Comparison of ENCODE assay signal across 10 cellular contexts in the genomic region with DNA sequence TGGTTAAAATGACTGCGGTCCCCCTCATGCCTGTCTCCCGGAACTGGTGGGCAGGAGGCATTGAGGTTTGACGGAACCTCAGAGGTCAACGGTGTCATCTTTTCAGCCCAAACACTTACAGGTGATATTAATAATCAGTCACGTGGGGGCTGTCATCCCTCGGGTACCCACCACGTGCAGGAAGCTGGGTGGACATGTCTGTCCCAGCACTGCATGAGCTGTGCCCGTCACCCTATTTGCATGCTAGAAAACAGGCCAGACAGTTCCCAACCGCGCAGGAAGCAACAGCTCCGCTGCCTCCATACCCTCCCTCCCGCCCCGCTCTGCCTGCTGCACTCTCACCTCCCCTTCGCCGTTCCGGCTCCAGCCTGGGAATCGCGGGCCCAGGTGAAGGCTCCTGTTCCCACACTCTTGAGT. TPM values are rescaled to one million over a fixed set of nuclear protein-coding genes. Genes with fewer than 3 reads are reported as not detected.
DNase-seq lines count a peak whose midpoint lies in the region; ATAC-seq, FAIRE-seq and TF ChIP-seq lines count a peak whose summit lies in the region.
"Had no signal": no experiment of that assay in that cellular context is flagged by ENCODE, and none has a peak within 500 bp of the region (broad histone marks: within the 10 kb centered on the region; RNA-seq: fewer than 3 reads in every experiment).

No MANE protein-coding gene starts in this region.

- H3K9me3 Mint-ChIP-seq in naive thymus-derived CD8-positive, alpha-beta T cell, result no peaks in the 10 kb centered on the region

- ATAC-seq in HG03097 (IDR thresholded peaks at IDR 0.05; ENCODE audit: low FRiP score, unreplicated experiment), result peak; percentile 27
- ATAC-seq in naive thymus-derived CD8-positive, alpha-beta T cell, result peak; percentile 29 to 35

- peaks cover 2 to 30% (median 13%) of the 10 kb centered on the region in 5 donors for H3K27me3 Mint-ChIP-seq in naive thymus-derived CD8-positive, alpha-beta T cell

- peak; percentile 68 for DNase-seq in GM13976 (ENCODE audit: low spot score)
- DNase-seq in activated T-cell treated with anti-CD3 and anti-CD28 coated beads, Interleukin-2, amount 50 U/mL, for 48 hours, result peak; percentile 64 to 66
- DNase-seq in naive thymus-derived CD8-positive, alpha-beta T cell, result peak in 4 of 10 donors; percentile 40 to 51 (median 45)
- DNase-seq in foreskin melanocyte, result no peak
- DNase-seq in H54 (ENCODE audit: insufficient read length, low spot score), result no peak
- no peak for DNase-seq in OCI-M2 (lab: John Stamatoyannopoulos, UW; ENCODE audit: unreplicated experiment)
- DNase-seq in iPS-NIHi11 (ENCODE audit: low spot score), result no peak

- H3K4me1 Mint-ChIP-seq in naive thymus-derived CD8-positive, alpha-beta T cell, result peaks cover 9 to 27% (median 18%) of the 10 kb centered on the region in 4 donors

- H3K4me3 Mint-ChIP-seq in naive thymus-derived CD8-positive, alpha-beta T cell, result peak overlapping the region; percentile 68 to 84 (median 78)

- H3K36me3 Mint-ChIP-seq in naive thymus-derived CD8-positive, alpha-beta T cell, result peaks cover 0 to 13% (median 7%) of the 10 kb centered on the region in 3 donors

- no peak for TF ChIP-seq POLR2A in H54 (IDR thresholded peaks at IDR 0.05; ENCODE audit: low read depth, low read length)

- POLR2A ChIA-PET in naive thymus-derived CD8-positive, alpha-beta T cell (lab: Charles Lee), result interaction anchor here (1.0 to 5.9 kb wide), 10 partner anchors 17 to 541 kb away, joined by 3 to 47 read pairs (median 4); a partner anchor contains a TSS

- TF ChIP-seq CTCF in GM13976 (IDR thresholded peaks at IDR 0.05; ENCODE audit: borderline replicate concordance, control extremely low read depth, extremely low read depth, insufficient read depth, missing control alignments), result no peak

- FAIRE-seq in H54 (lab: Jason Lieb, UNC), result no peak
- FAIRE-seq: endometrium had no signal

- peak overlapping the region in 8 of 10 donors; percentile 22 to 86 (median 78) for H3K27ac Mint-ChIP-seq in naive thymus-derived CD8-positive, alpha-beta T cell

- in situ Hi-C loops in GM13976 (cut with MboI; ENCODE audit: low sequenced_read_pairs, unreplicated experiment), result no loop called here

RNA-seq across cellular contexts. Expression of a gene that starts 1.4 kb away (rescaled TPM):
- total RNA-seq in naive thymus-derived CD8-positive, alpha-beta T cell, result under 1 TPM; 0.60 to 0.77 TPM
- 1 to 10 TPM in 1 of 3 donors, under 1 TPM in 1, not detected in 1; 0.77 to 1.1 TPM for polyA plus RNA-seq in naive thymus-derived CD8-positive, alpha-beta T cell

RNA-seq across cellular contexts. Expression of a gene that starts 7.2 kb away (rescaled TPM):
- 10 to 100 TPM; 15.9 to 22.3 TPM for total RNA-seq in naive thymus-derived CD8-positive, alpha-beta T cell
- 10 to 100 TPM; 21.4 to 30.0 (median 26.3) TPM for polyA plus RNA-seq in naive thymus-derived CD8-positive, alpha-beta T cell

RNA-seq across cellular contexts. Expression of a gene that starts 9.9 kb away (rescaled TPM):
- total RNA-seq in naive thymus-derived CD8-positive, alpha-beta T cell, result 1 to 10 TPM; 1.3 to 2.3 TPM
- polyA plus RNA-seq in naive thymus-derived CD8-positive, alpha-beta T cell, result not detected
- total RNA-seq: HT1080 had no signal

RNA-seq across cellular contexts. Expression of a gene that starts 18.5 kb away (rescaled TPM):
- 10 to 100 TPM; 58.6 to 66.2 TPM for total RNA-seq in naive thymus-derived CD8-positive, alpha-beta T cell
- polyA plus RNA-seq in naive thymus-derived CD8-positive, alpha-beta T cell, result 1 to 10 TPM; 3.4 to 10.0 (median 3.6) TPM

RNA-seq across cellular contexts. Expression of a gene that starts 19.3 kb away (rescaled TPM):
- total RNA-seq in naive thymus-derived CD8-positive, alpha-beta T cell, result 10 to 100 TPM; 30.0 to 33.4 TPM
- 10 to 100 TPM; 44.6 to 61.8 (median 52.2) TPM for polyA plus RNA-seq in naive thymus-derived CD8-positive, alpha-beta T cell

Comparison
In these comparisons a context has a peak if more than half of its experiments do, and no peak if none do; other contexts are left out.
1. DNase-seq: peak in GM13976 (single experiment) and activated T-cell treated with anti-CD3 and anti-CD28 coated beads, Interleukin-2, amount 50 U/mL, for 48 hours (2 of 2); none in foreskin melanocyte (single experiment), H54 (single experiment), OCI-M2 (single experiment) and iPS-NIHi11 (single experiment).